8 cellular contexts compared by ENCODE assay signal in the genomic region with DNA sequence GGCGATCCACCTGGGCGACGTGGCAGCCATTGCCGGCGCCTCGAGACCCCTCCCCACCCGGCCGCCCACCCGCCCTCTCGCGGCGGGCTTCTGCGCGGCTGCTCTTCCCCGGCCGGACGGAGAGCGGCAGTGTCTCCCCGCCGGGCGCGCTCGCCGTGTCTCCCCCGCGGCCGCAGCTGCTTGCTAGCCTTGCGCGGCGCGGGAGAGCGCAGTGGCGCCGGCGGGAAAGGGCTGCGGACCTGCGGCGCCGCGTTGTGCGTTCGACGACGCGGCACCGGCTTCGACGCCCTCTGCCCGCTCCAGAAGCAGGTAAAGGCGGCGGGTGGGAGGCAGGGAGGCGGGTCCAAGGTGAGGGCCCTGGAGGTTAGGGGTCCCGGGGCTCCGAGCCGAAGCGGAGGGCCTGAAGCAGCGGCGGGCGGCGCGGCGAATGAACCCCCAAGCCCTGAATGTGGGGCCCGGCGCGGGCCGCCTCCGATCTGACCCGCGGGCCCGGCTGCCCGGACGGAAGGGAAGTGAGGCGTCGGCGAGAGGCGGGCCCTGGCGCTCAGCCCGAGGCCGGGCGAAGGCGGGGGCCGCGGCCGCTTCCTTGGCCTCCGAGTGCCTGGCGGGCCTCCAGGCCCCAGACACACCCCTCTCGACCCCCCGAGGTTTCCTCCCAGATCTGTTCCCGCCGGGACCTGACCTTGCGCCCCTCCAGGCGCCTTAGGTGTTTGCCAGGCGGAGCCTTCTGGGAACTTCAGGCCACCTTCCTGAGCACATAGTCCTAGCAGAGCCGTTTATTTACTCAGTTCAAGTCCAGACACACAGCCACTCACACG. TPM values are rescaled to one million over a fixed set of nuclear protein-coding genes. Genes with fewer than 3 reads are reported as not detected.
A peak's percentile ranks its signal among the peaks of the same experiment; 100 is the strongest.
DNase-seq lines count a peak whose midpoint lies in the region; ATAC-seq and TF ChIP-seq lines count a peak whose summit lies in the region.

A gene (plus strand): TSS at position 129 of the 818 bp plus-strand sequence. CDS start 40,491 bp downstream, outside the sequence.

- 0 to 1% (median 0%) methylated on average over 73 to 94 of the region's 95 CpGs for WGBS in adipose tissue, 3 donors
- under 1% methylated on average over 49 of the region's 95 CpGs for WGBS in prostate gland
- WGBS in urinary bladder: under 1% methylated on average over 95 of the region's 95 CpGs

- H3K4me1 ChIP-seq in prostate gland (replicated peaks): peaks cover 4% of the 10 kb centered on the region
- H3K4me1 ChIP-seq in urinary bladder (ENCODE audit: insufficient read depth): no peaks in the 10 kb centered on the region

- H3K4me3 ChIP-seq in GM12864 (ENCODE audit: low read depth, low read length) (peak within 1 kb of the TSS; percentile 94), prostate gland (peak within 1 kb of the TSS; percentile 87 to 91), urinary bladder (ENCODE audit: low read depth, low read length) (peak within 1 kb of the TSS; percentile 94)

- no peaks in the 10 kb centered on the region for H3K9me3 ChIP-seq in prostate gland

- intact Hi-C loops in left cardiac atrium (cut with DNase I): loop anchor here (5.0 to 10.0 kb wide), 3 partner anchors 80 to 250 kb away; a partner anchor contains a TSS
- intact Hi-C loops in prostate gland (cut with DNase I): loop anchor here (2.0 to 10.0 kb wide), 5 partner anchors 78 to 1158 kb away; a partner anchor contains a TSS

- no peaks in the 10 kb centered on the region for H3K27me3 ChIP-seq in prostate gland (replicated peaks; ENCODE audit: insufficient read depth)

- peak; percentile 47 for ATAC-seq in HG02623 (IDR thresholded peaks at IDR 0.05; ENCODE audit: unreplicated experiment)
- ATAC-seq in left cardiac atrium: peak; percentile 87 to 88

- DNase-seq in GM12864 (ENCODE audit: low read depth) (no peak), NCI-H1105 (lab: John Stamatoyannopoulos, UW) (peak; percentile 69), T-helper 1 cell (peak; percentile 51 to 82 (median 64)), left cardiac atrium (peak; percentile 87), prostate gland (ENCODE audit: low spot score) (peak; percentile 78)

- peak; percentile 77 for TF ChIP-seq CTCF in GM12864 (IDR thresholded peaks at IDR 0.05; ENCODE audit: low read depth, low read length, missing control alignments)
- TF ChIP-seq CTCF in prostate gland (IDR thresholded peaks at IDR 0.05): peak; percentile 80 to 96 (median 87)

- H3K36me3 ChIP-seq in prostate gland (no peaks in the 10 kb centered on the region), urinary bladder (ENCODE audit: insufficient read depth) (no peaks in the 10 kb centered on the region)

- H3K27ac ChIP-seq in adipose tissue (ENCODE audit: low read depth, low read length) (peak within 1 kb of the TSS; percentile 99), prostate gland (peak within 1 kb of the TSS; percentile 99 to 100), urinary bladder (ENCODE audit: low read depth) (peak within 1 kb of the TSS; percentile 100)

- peak; percentile 85 for TF ChIP-seq POLR2A in prostate gland (IDR thresholded peaks at IDR 0.05)

RNA-seq across cellular contexts. Expression of the gene that starts here (rescaled TPM):
- polyA plus RNA-seq in adipose tissue (1 to 10 TPM; 1.7 to 3.0 (median 1.9) TPM), urinary bladder (2.5 TPM)
- total RNA-seq in left cardiac atrium (1 to 10 TPM; 4.3 to 4.7 TPM), prostate gland (10 to 100 TPM in 1 of 2 donors, 1 to 10 TPM in 1; 8.7 to 14.7 TPM), urinary bladder (64.7 TPM)
